ENCODE assay signal across 8 cellular contexts in the genomic region with DNA sequence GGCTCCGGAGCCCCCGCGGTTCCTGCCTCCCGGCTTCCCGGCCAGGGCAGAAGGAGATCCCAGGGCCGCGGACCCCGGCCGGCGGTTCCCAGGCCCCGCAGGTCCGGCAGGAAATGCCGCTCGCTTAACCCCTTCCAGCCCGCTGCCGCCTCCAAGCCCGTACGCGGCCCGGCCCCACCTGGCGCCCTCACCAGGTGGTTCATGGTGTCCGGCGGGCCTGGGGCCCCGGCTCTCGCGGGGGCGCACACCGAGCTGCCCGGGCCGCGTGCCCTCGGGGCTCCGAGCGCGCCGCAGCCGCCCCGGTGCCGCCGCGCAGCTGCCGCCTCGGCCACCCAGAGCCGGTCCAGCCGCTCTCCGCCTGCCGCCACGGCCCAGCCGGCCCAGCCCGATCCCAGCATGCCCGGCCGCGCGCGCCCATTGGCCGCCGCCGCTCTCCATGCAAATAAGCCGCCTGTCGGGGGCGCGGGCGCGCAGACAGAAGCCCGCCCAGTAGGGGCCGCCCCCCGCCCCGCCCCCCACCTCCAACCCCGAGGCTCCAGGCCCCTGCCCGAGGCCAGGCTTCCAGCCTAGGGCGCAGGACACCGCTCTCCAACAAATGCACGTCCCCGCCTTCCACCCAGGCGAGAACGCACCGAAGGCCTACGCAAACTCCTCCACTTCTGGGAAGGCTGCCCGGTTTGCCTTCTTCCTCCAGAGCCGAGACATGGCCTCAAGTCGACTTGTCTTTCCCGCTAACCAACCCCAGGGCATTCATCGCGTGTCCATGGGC. TPM values are rescaled to one million over a fixed set of nuclear protein-coding genes. Genes with fewer than 3 reads are reported as not detected.
DNase-seq lines count a peak whose midpoint lies in the region; ATAC-seq and TF ChIP-seq lines count a peak whose summit lies in the region.

A gene with protein sequence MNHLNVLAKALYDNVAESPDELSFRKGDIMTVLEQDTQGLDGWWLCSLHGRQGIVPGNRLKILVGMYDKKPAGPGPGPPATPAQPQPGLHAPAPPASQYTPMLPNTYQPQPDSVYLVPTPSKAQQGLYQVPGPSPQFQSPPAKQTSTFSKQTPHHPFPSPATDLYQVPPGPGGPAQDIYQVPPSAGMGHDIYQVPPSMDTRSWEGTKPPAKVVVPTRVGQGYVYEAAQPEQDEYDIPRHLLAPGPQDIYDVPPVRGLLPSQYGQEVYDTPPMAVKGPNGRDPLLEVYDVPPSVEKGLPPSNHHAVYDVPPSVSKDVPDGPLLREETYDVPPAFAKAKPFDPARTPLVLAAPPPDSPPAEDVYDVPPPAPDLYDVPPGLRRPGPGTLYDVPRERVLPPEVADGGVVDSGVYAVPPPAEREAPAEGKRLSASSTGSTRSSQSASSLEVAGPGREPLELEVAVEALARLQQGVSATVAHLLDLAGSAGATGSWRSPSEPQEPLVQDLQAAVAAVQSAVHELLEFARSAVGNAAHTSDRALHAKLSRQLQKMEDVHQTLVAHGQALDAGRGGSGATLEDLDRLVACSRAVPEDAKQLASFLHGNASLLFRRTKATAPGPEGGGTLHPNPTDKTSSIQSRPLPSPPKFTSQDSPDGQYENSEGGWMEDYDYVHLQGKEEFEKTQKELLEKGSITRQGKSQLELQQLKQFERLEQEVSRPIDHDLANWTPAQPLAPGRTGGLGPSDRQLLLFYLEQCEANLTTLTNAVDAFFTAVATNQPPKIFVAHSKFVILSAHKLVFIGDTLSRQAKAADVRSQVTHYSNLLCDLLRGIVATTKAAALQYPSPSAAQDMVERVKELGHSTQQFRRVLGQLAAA (minus strand): TSS at position 345 of the 769 bp plus-strand sequence. CDS start 142 bp downstream, at position 203.

- peak; percentile 69 for ATAC-seq in GM21619 (IDR thresholded peaks at IDR 0.05; ENCODE audit: unreplicated experiment)

- no peaks in the 10 kb centered on the region for H3K9me3 ChIP-seq in mesodermal cell (ENCODE audit: control insufficient read depth, low read length)
- no peaks in the 10 kb centered on the region for H3K9me3 ChIP-seq in thymus (ENCODE audit: control insufficient read depth)

- peaks cover 36% of the 10 kb centered on the region for H3K27me3 Mint-ChIP-seq in activated CD4-positive, alpha-beta memory T cell treated with anti-CD3 and anti-CD28 coated beads for 36 hours
- peaks cover 47% of the 10 kb centered on the region for H3K27me3 Mint-ChIP-seq in activated CD4-positive, alpha-beta memory T cell treated with anti-CD3 and anti-CD28 coated beads, Interleukin-2, amount 10 ng/mL, durations not matched to agents 7 days and 5 days

- no peak within 1 kb of the TSS for H3K27ac Mint-ChIP-seq in activated CD4-positive, alpha-beta memory T cell treated with anti-CD3 and anti-CD28 coated beads for 36 hours
- H3K27ac Mint-ChIP-seq in activated CD4-positive, alpha-beta memory T cell treated with anti-CD3 and anti-CD28 coated beads, Interleukin-2, amount 10 ng/mL, durations not matched to agents 7 days and 5 days, result no peak within 1 kb of the TSS

- peaks cover 84% of the 10 kb centered on the region for H3K27me3 ChIP-seq in thymus (ENCODE audit: control insufficient read depth, insufficient read depth)

- H3K4me3 ChIP-seq in mesodermal cell (ENCODE audit: extremely low read depth, insufficient read depth, low read length, poor library complexity, severe bottlenecking) (peak within 1 kb of the TSS; percentile 87), thymus (ENCODE audit: low read length) (peak within 1 kb of the TSS; percentile 38)

- peak; percentile 25 for DNase-seq in activated CD4-positive, alpha-beta memory T cell treated with anti-CD3 and anti-CD28 coated beads for 36 hours
- DNase-seq in activated CD4-positive, alpha-beta memory T cell treated with anti-CD3 and anti-CD28 coated beads, Interleukin-2, amount 10 ng/mL, durations not matched to agents 7 days and 5 days, result no peak
- peak; percentile 74 for DNase-seq in SW480 (ENCODE audit: low spot score)
- no peak for DNase-seq in epithelial cell of prostate (ENCODE audit: low read depth, low spot score)

- POLR2A ChIA-PET in activated CD4-positive, alpha-beta memory T cell treated with anti-CD3 and anti-CD28 coated beads for 36 hours (lab: Charles Lee), result no interaction called here
- POLR2A ChIA-PET in activated CD4-positive, alpha-beta memory T cell treated with anti-CD3 and anti-CD28 coated beads, Interleukin-2, amount 10 ng/mL, durations not matched to agents 7 days and 5 days (lab: Charles Lee), result no interaction called here

- 0 to 1% methylated on average over 43 to 50 of the region's 84 CpGs for WGBS in mesodermal cell (ENCODE audit: insufficient coverage in 2 of 2), 2 experiments
- WGBS in thymus, result 5% methylated on average over 84 of the region's 84 CpGs

- H3K36me3 ChIP-seq in mesodermal cell (ENCODE audit: control insufficient read depth, insufficient read depth, low read length) (peaks cover 43% of the 10 kb centered on the region), thymus (ENCODE audit: control insufficient read depth, insufficient read depth) (no peaks in the 10 kb centered on the region)

- TF ChIP-seq RAD21 in Ishikawa (IDR thresholded peaks at IDR 0.05; ENCODE audit: low read depth), result no peak

- H3K4me1 ChIP-seq in mesodermal cell (ENCODE audit: control insufficient read depth, insufficient read depth, low read length, poor library complexity, severe bottlenecking) (peaks cover 78% of the 10 kb centered on the region), thymus (ENCODE audit: control insufficient read depth, insufficient read depth, low read length) (peaks cover 4% of the 10 kb centered on the region)

- no peaks in the 10 kb centered on the region for H3K9me3 Mint-ChIP-seq in activated CD4-positive, alpha-beta memory T cell treated with anti-CD3 and anti-CD28 coated beads for 36 hours
- H3K9me3 Mint-ChIP-seq in activated CD4-positive, alpha-beta memory T cell treated with anti-CD3 and anti-CD28 coated beads, Interleukin-2, amount 10 ng/mL, durations not matched to agents 7 days and 5 days, result no peaks in the 10 kb centered on the region

- no peaks in the 10 kb centered on the region for H3K36me3 Mint-ChIP-seq in activated CD4-positive, alpha-beta memory T cell treated with anti-CD3 and anti-CD28 coated beads for 36 hours
- H3K36me3 Mint-ChIP-seq in activated CD4-positive, alpha-beta memory T cell treated with anti-CD3 and anti-CD28 coated beads, Interleukin-2, amount 10 ng/mL, durations not matched to agents 7 days and 5 days (ENCODE audit: low read depth), result no peaks in the 10 kb centered on the region

- intact Hi-C loops in activated CD4-positive, alpha-beta memory T cell treated with anti-CD3 and anti-CD28 coated beads for 36 hours (cut with micrococcal nuclease), result no loop called here

- H3K4me3 Mint-ChIP-seq in activated CD4-positive, alpha-beta memory T cell treated with anti-CD3 and anti-CD28 coated beads for 36 hours, result peak within 1 kb of the TSS; percentile 43
- H3K4me3 Mint-ChIP-seq in activated CD4-positive, alpha-beta memory T cell treated with anti-CD3 and anti-CD28 coated beads, Interleukin-2, amount 10 ng/mL, durations not matched to agents 7 days and 5 days, result no peak within 1 kb of the TSS

- H3K4me1 Mint-ChIP-seq in activated CD4-positive, alpha-beta memory T cell treated with anti-CD3 and anti-CD28 coated beads for 36 hours (ENCODE audit: low read depth), result peaks cover 2% of the 10 kb centered on the region
- H3K4me1 Mint-ChIP-seq in activated CD4-positive, alpha-beta memory T cell treated with anti-CD3 and anti-CD28 coated beads, Interleukin-2, amount 10 ng/mL, durations not matched to agents 7 days and 5 days, result peaks cover 3% of the 10 kb centered on the region

- no peak for TF ChIP-seq EP300 in Ishikawa (IDR thresholded peaks at IDR 0.05; ENCODE audit: borderline replicate concordance)

- peak within 1 kb of the TSS; percentile 87 for H3K27ac ChIP-seq in epithelial cell of prostate
- H3K27ac ChIP-seq in mesodermal cell (ENCODE audit: low read depth, low read length, severe bottlenecking), result peak within 1 kb of the TSS; percentile 99
- peak within 1 kb of the TSS; percentile 31 for H3K27ac ChIP-seq in thymus (ENCODE audit: low read depth)

- CTCF ChIA-PET in activated CD4-positive, alpha-beta memory T cell treated with anti-CD3 and anti-CD28 coated beads for 36 hours (lab: Charles Lee), result interaction anchor here (1.2 to 1.4 kb wide), 3 partner anchors 17 to 134 kb away, joined by 3 to 5 read pairs (median 4); no protein-coding TSS in a partner anchor
- CTCF ChIA-PET in activated CD4-positive, alpha-beta memory T cell treated with anti-CD3 and anti-CD28 coated beads, Interleukin-2, amount 10 ng/mL, durations not matched to agents 7 days and 5 days (lab: Charles Lee), result no interaction called here

TF ChIP-seq in Ishikawa, 13 proteins besides CTCF, POLR2A, EP300 and RAD21:
- TF ChIP-seq TCF12 (IDR thresholded peaks at IDR 0.05; ENCODE audit: low read depth), result no peak
- TF ChIP-seq TAF1 (IDR thresholded peaks at IDR 0.05; ENCODE audit: low read depth), result peak; percentile 63; the same call in 1 of the 2 replicates
- no peak for TF ChIP-seq CREB1 (IDR thresholded peaks at IDR 0.05; ENCODE audit: low read depth)
- no peak for TF ChIP-seq EGR1 (IDR thresholded peaks at IDR 0.05)
- no peak for TF ChIP-seq USF1 (IDR thresholded peaks at IDR 0.05)
- no peak for TF ChIP-seq NFIC (IDR thresholded peaks at IDR 0.05)
- peak; percentile 10; the same call in 1 of the 2 replicates for TF ChIP-seq MAX (IDR thresholded peaks at IDR 0.05)
- peak; percentile 66; the same call in 1 of the 2 replicates for TF ChIP-seq YY1 (IDR thresholded peaks at IDR 0.05; ENCODE audit: low read depth)
- no peak for TF ChIP-seq FOXM1 (IDR thresholded peaks at IDR 0.05; ENCODE audit: borderline replicate concordance, low read depth)
- no peak; the same call in 1 of the 2 replicates for TF ChIP-seq ZBTB7A (IDR thresholded peaks at IDR 0.05; ENCODE audit: low read depth)

RNA-seq across cellular contexts. Expression of the gene that starts here (rescaled TPM):
- total RNA-seq in activated CD4-positive, alpha-beta memory T cell treated with anti-CD3 and anti-CD28 coated beads for 36 hours, result 1 to 10 TPM in 1 of 2 experiments, under 1 TPM in 1; 0.78 to 1.1 TPM
- total RNA-seq in activated CD4-positive, alpha-beta memory T cell treated with anti-CD3 and anti-CD28 coated beads, Interleukin-2, amount 10 ng/mL, durations not matched to agents 7 days and 5 days, result not detected
- 122 TPM for polyA plus RNA-seq in mesodermal cell (2013, experiment 1 of 2)
- polyA plus RNA-seq in mesodermal cell (2013, experiment 2 of 2), result 83.0 TPM
- 14.5 TPM for polyA plus RNA-seq in thymus

Comparison
In these comparisons a context has a peak if more than half of its experiments do, and no peak if none do; other contexts are left out.
1. DNase-seq: peak in activated CD4-positive, alpha-beta memory T cell treated with anti-CD3 and anti-CD28 coated beads for 36 hours (single experiment) and SW480 (single experiment); none in activated CD4-positive, alpha-beta memory T cell treated with anti-CD3 and anti-CD28 coated beads, Interleukin-2, amount 10 ng/mL, durations not matched to agents 7 days and 5 days (single experiment) and epithelial cell of prostate (single experiment).
2. H3K27ac ChIP-seq: peak in every context shown above with its lines; median percentile 99 in mesodermal cell; 87 in epithelial cell of prostate; 31 in thymus.